ENCODE assay signal across 8 cellular contexts in genomic region chr10:18650618-18651017, GRCh38. TPM values are rescaled to one million over a fixed set of nuclear protein-coding genes. Genes with fewer than 3 reads are reported as not detected.
DNase-seq lines count a peak whose midpoint lies in the region; ATAC-seq, FAIRE-seq and TF ChIP-seq lines count a peak whose summit lies in the region.

No MANE protein-coding gene starts in this region.

- no peaks in the 10 kb centered on the region for H3K9me3 ChIP-seq in skeletal muscle tissue (ENCODE audit: control insufficient read depth in 3 of 3, low read length in 3 of 3)

- H3K27me3 Mint-ChIP-seq in HFFc6 (ENCODE audit: insufficient read depth) (no peaks in the 10 kb centered on the region), T-cell (no peaks in the 10 kb centered on the region)

- ATAC-seq in T-cell (replicated peaks in 1 of 4) (no peak), foreskin keratinocyte (no peak)

- H3K4me1 ChIP-seq in foreskin keratinocyte (peaks cover 9% of the 10 kb centered on the region), skeletal muscle tissue (ENCODE audit: control insufficient read depth in 3 of 3, insufficient read depth in 3 of 3, low read length in 3 of 3) (peaks cover 8 to 14% (median 9%) of the 10 kb centered on the region in 3 donors)

- POLR2A ChIA-PET in T-cell (lab: Charles Lee), result interaction anchor here in 1 of 2 donors (0.5 kb wide), 1 partner anchor 9 kb away, joined by 6 read pairs; no protein-coding TSS in a partner anchor

- H3K27ac ChIP-seq in foreskin keratinocyte (peak overlapping the region; percentile 75), skeletal muscle tissue (ENCODE audit: low read depth, low read length) (peak overlapping the region; percentile 93)

- H3K36me3 Mint-ChIP-seq in HFFc6 (ENCODE audit: low read depth) (no peaks in the 10 kb centered on the region), T-cell (peaks cover 19% of the 10 kb centered on the region)

- H3K27ac Mint-ChIP-seq in HFFc6 (peak overlapping the region; percentile 96), T-cell (peak overlapping the region; percentile 94 to 96)

- H3K9me3 Mint-ChIP-seq in HFFc6, result no peaks in the 10 kb centered on the region
- no peaks in the 10 kb centered on the region for H3K9me3 Mint-ChIP-seq in T-cell

- peak overlapping the region; percentile 88 to 95 (median 91) for H3K9ac ChIP-seq in skeletal muscle tissue (ENCODE audit: low read depth in 1 of 3, low read length in 3 of 3)

- H3K27me3 ChIP-seq in foreskin keratinocyte (no peaks in the 10 kb centered on the region), skeletal muscle tissue (ENCODE audit: control insufficient read depth in 3 of 3, insufficient read depth in 3 of 3, low read length in 3 of 3) (no peaks in the 10 kb centered on the region)

- no peak for FAIRE-seq in frontal cortex (lab: Jason Lieb, UNC)

- H3K4me3 Mint-ChIP-seq in HFFc6, result peak overlapping the region; percentile 99
- H3K4me3 Mint-ChIP-seq in T-cell, result peak overlapping the region; percentile 95 to 96 (median 96)

- peaks cover 27% of the 10 kb centered on the region for H3K4me1 Mint-ChIP-seq in HFFc6 (ENCODE audit: low read depth)
- peaks cover 33 to 43% (median 43%) of the 10 kb centered on the region in 3 donors for H3K4me1 Mint-ChIP-seq in T-cell

- CTCF ChIA-PET in T-cell (lab: Charles Lee), result interaction anchor here in 1 of 2 donors (2.1 kb wide), 1 partner anchor 8 kb away, joined by 7 read pairs; the partner anchor contains the start of gene ARL5B

- H3K36me3 ChIP-seq in skeletal muscle tissue (ENCODE audit: control insufficient read depth in 3 of 3, insufficient read depth in 3 of 3, low read length in 3 of 3), result peaks cover 0 to 5% (median 4%) of the 10 kb centered on the region in 3 donors

- DNase-seq in HFFc6, result no peak
- DNase-seq in T-cell, result no peak
- DNase-seq in foreskin keratinocyte, result no peak
- no peak for DNase-seq in globus pallidus (ENCODE audit: low spot score)
- no peak for DNase-seq in NCI-H345 treated with DMSO at 0.1 percent for 48 hours (lab: John Stamatoyannopoulos, UW; ENCODE audit: unreplicated experiment)
- DNase-seq in stimulated activated CD4-positive, alpha-beta T cell treated with anti-CD3 and anti-CD28 coated beads, Interleukin-1b, Interleukin-23, amount 100 ng/mL, for 48 hours, result no peak
- no peak for DNase-seq in frontal cortex (ENCODE audit: low spot score in 2 of 2)

- TF ChIP-seq CTCF in HFFc6 (IDR thresholded peaks at IDR 0.05), result no peak
- no peak for TF ChIP-seq CTCF in foreskin keratinocyte (conservative IDR thresholded peaks at IDR 0.05)

- H3K4me3 ChIP-seq in skeletal muscle tissue (ENCODE audit: low read length in 3 of 3), result peak overlapping the region; percentile 97 to 99 (median 97)

RNA-seq across cellular contexts. Expression of gene NSUN6, which starts 0.8 kb away (rescaled TPM):
- total RNA-seq in HFFc6 (2021; fragmentation: NEBNext Ultra II Directional; extraction: Animal tissue kit (Norgen Biotek cat#: 25700)), result 1 to 10 TPM; 3.7 to 6.0 (median 5.3) TPM
- total RNA-seq in T-cell (10 to 100 TPM; 24.6 to 34.5 (median 32.4) TPM), foreskin keratinocyte (7.7 and 7.8 TPM in 2 replicates), skeletal muscle tissue (14.6 TPM), frontal cortex (34.2 TPM)
- 3.1 and 3.4 TPM in 2 replicates for polyA plus RNA-seq in foreskin keratinocyte

RNA-seq across cellular contexts. Expression of gene ARL5B, which starts 8.6 kb away (rescaled TPM):
- 1 to 10 TPM; 6.9 to 9.0 (median 8.7) TPM for total RNA-seq in HFFc6 (2021; fragmentation: NEBNext Ultra II Directional; extraction: Animal tissue kit (Norgen Biotek cat#: 25700))
- 10 to 100 TPM in 3 of 5 donors, 1 to 10 TPM in 2; 9.7 to 14.9 (median 10.4) TPM for total RNA-seq in T-cell
- total RNA-seq in foreskin keratinocyte, result 14.5 and 15.8 TPM in 2 replicates
- 3.0 and 3.8 TPM in 2 replicates for polyA plus RNA-seq in foreskin keratinocyte
- 16.7 TPM for total RNA-seq in skeletal muscle tissue
- total RNA-seq in frontal cortex, result 81.1 TPM
